In genomic region chr5:137954131-137954879, GRCh38 we compare ENCODE assay signal across 10 cellular contexts.
A peak's percentile ranks its signal among the peaks of the same experiment; 100 is the strongest.
DNase-seq lines count a peak whose midpoint lies in the region; ATAC-seq and TF ChIP-seq lines count a peak whose summit lies in the region.
"Had no signal": no experiment of that assay in that cellular context is flagged by ENCODE, and none has a peak within 500 bp of the region (broad histone marks: within the 10 kb centered on the region; RNA-seq: fewer than 3 reads in every experiment).

No MANE protein-coding gene starts in this region.

- peaks cover 0 to 50% of the 10 kb centered on the region in 2 donors for H3K36me3 ChIP-seq in adrenal gland (replicated peaks in 1 of 2)

- intact Hi-C loops in adrenal gland (cut with DNase I) = no loop called here
- intact Hi-C loops in Right ventricle myocardium superior (cut with DNase I) = no loop called here
- intact Hi-C loops in natural killer cell (cut with micrococcal nuclease) = no loop called here

- H3K27ac Mint-ChIP-seq in T-helper 17 cell = no peak overlapping the region
- no peak overlapping the region for H3K27ac Mint-ChIP-seq in stimulated activated naive CD8-positive, alpha-beta T cell treated with anti-CD3 and anti-CD28 coated beads, Interleukin-15, amount 100 ng/mL, for 72 hours
- H3K27ac Mint-ChIP-seq in natural killer cell = no peak overlapping the region

- H3K4me3 ChIP-seq in adrenal gland (no peak overlapping the region), skeletal muscle cell (ENCODE audit: low read depth, low read length) (no peak overlapping the region)

- ATAC-seq in Right ventricle myocardium superior (ENCODE audit: poor library complexity) (peak; percentile 90), T-helper 17 cell (no peak), natural killer cell (no peak)
- ATAC-seq in stimulated activated naive CD8-positive, alpha-beta T cell treated with anti-CD3 and anti-CD28 coated beads, Interleukin-15, amount 100 ng/mL, for 72 hours = no peak

- no peaks in the 10 kb centered on the region for H3K9me3 Mint-ChIP-seq in stimulated activated naive CD8-positive, alpha-beta T cell treated with anti-CD3 and anti-CD28 coated beads, Interleukin-15, amount 100 ng/mL, for 72 hours
- no peaks in the 10 kb centered on the region for H3K9me3 Mint-ChIP-seq in natural killer cell
- H3K9me3 Mint-ChIP-seq: immature natural killer cell had no signal

- DNase-seq in GM03348 (ENCODE audit: low spot score) (peak; percentile 89), adrenal gland (peak in 6 of 7 donors; percentile 30 to 64 (median 53)), Right ventricle myocardium superior (no peak), skeletal muscle cell (ENCODE audit: low read depth) (peak; percentile 78), T-helper 17 cell (no peak), activated gamma-delta T cell treated with Interleukin-2 at 50 U/mL for 16 hours (no peak), natural killer cell (no peak)
- no peak for DNase-seq in stimulated activated naive CD8-positive, alpha-beta T cell treated with anti-CD3 and anti-CD28 coated beads, Interleukin-15, amount 100 ng/mL, for 72 hours
- DNase-seq: activated CD8-positive, alpha-beta memory T cell treated with anti-CD3 and anti-CD28 coated beads, Interleukin-2, amount 50 U/mL, for 48 hours; immature natural killer cell had no signal

- no peak overlapping the region for H3K4me3 Mint-ChIP-seq in T-helper 17 cell
- no peak overlapping the region for H3K4me3 Mint-ChIP-seq in stimulated activated naive CD8-positive, alpha-beta T cell treated with anti-CD3 and anti-CD28 coated beads, Interleukin-15, amount 100 ng/mL, for 72 hours
- no peak overlapping the region for H3K4me3 Mint-ChIP-seq in natural killer cell
- H3K4me3 Mint-ChIP-seq: immature natural killer cell had no signal

- no peak for TF ChIP-seq POLR2A in adrenal gland (IDR thresholded peaks at IDR 0.05)

- H3K4me1 Mint-ChIP-seq in T-helper 17 cell (peaks cover 11% of the 10 kb centered on the region), natural killer cell (peaks cover 10 to 13% of the 10 kb centered on the region in 2 donors)
- H3K4me1 Mint-ChIP-seq in stimulated activated naive CD8-positive, alpha-beta T cell treated with anti-CD3 and anti-CD28 coated beads, Interleukin-15, amount 100 ng/mL, for 72 hours = no peaks in the 10 kb centered on the region

- peaks cover 0 to 23% of the 10 kb centered on the region in 2 donors for H3K4me1 ChIP-seq in adrenal gland (replicated peaks in 1 of 2)

- H3K27me3 ChIP-seq in adrenal gland = no peaks in the 10 kb centered on the region

- TF ChIP-seq CTCF in adrenal gland (IDR thresholded peaks at IDR 0.05) (no peak), natural killer cell (IDR thresholded peaks at IDR 0.05) (no peak)

- peak overlapping the region in 4 of 5 donors; percentile 23 to 61 (median 38) for H3K27ac ChIP-seq in adrenal gland

- H3K27me3 Mint-ChIP-seq in T-helper 17 cell (no peaks in the 10 kb centered on the region), natural killer cell (ENCODE audit: low read depth in 2 of 2) (no peaks in the 10 kb centered on the region)
- H3K27me3 Mint-ChIP-seq in stimulated activated naive CD8-positive, alpha-beta T cell treated with anti-CD3 and anti-CD28 coated beads, Interleukin-15, amount 100 ng/mL, for 72 hours = no peaks in the 10 kb centered on the region

- H3K36me3 Mint-ChIP-seq in T-helper 17 cell (ENCODE audit: low read depth) = peaks cover 14% of the 10 kb centered on the region
- peaks cover 22% of the 10 kb centered on the region for H3K36me3 Mint-ChIP-seq in natural killer cell

- 64 to 66% (median 65%) methylated on average over 9 of the region's 9 CpGs for WGBS in adrenal gland, 4 donors

- H3K9me3 ChIP-seq in adrenal gland (replicated peaks in 1 of 3) (no peaks in the 10 kb centered on the region), T-helper 17 cell (ENCODE audit: control insufficient read depth, low read length, poor library complexity, severe bottlenecking) (no peaks in the 10 kb centered on the region)

Comparison
In these comparisons a context has a peak if more than half of its experiments do, and no peak if none do; other contexts are left out.
1. DNase-seq: peak in GM03348 (single experiment), adrenal gland (6 of 7) and skeletal muscle cell (single experiment); none in Right ventricle myocardium superior (single experiment), T-helper 17 cell (0 of 3), stimulated activated naive CD8-positive, alpha-beta T cell treated with anti-CD3 and anti-CD28 coated beads, Interleukin-15, amount 100 ng/mL, for 72 hours (0 of 2), activated gamma-delta T cell treated with Interleukin-2 at 50 U/mL for 16 hours (single experiment) and natural killer cell (single experiment).